ENCODE assay signal across 1 cellular context in genomic region chr10:97334370-97335175, GRCh38.
TF ChIP-seq lines count a peak whose summit lies in the region.

Gene FRAT2 (minus strand): TSS chr10:97334729. CDS start chr10:97334572, 157 bp downstream.

TF ChIP-seq in HEK293, 187 proteins besides CTCF, POLR2A, EP300 and RAD21 (continued from another document and continues in another):
- TF ChIP-seq HIC1 (tag by site-specific recombination; IDR thresholded peaks at IDR 0.05) (peak; percentile 87), SP2 (tag by site-specific recombination; IDR thresholded peaks at IDR 0.05) (peak; percentile 90), ZNF169 (tag by site-specific recombination; IDR thresholded peaks at IDR 0.05) (no peak), SCRT1 (tag by site-specific recombination; IDR thresholded peaks at IDR 0.05; ENCODE audit: borderline replicate concordance) (no peak), ZNF677 (tag by site-specific recombination; IDR thresholded peaks at IDR 0.05) (peak; percentile 5; the same call in 1 of the 2 replicates), ZBTB11 (tag by site-specific recombination; conservative IDR thresholded peaks at IDR 0.05; ENCODE audit: low read depth) (peak; percentile 40; the same call in 1 of the 2 replicates), KLF1 (tag by site-specific recombination; IDR thresholded peaks at IDR 0.05) (peak; percentile 94), ZNF626 (tag by site-specific recombination; IDR thresholded peaks at IDR 0.05) (no peak), ZSCAN4 (tag by site-specific recombination; IDR thresholded peaks at IDR 0.05) (no peak), ZNF175 (tag by site-specific recombination; IDR thresholded peaks at IDR 0.05) (no peak), KLF17 (tag by site-specific recombination; IDR thresholded peaks at IDR 0.05) (peak; percentile 99), ZNF146 (tag by site-specific recombination; IDR thresholded peaks at IDR 0.05) (peak; percentile 14; the same call in 1 of the 2 replicates), IKZF3 (tag by site-specific recombination; IDR thresholded peaks at IDR 0.05) (peak; percentile 56; the same call in 1 of the 2 replicates), ZBTB7A (tag by site-specific recombination; IDR thresholded peaks at IDR 0.05; ENCODE audit: low read depth) (peak; percentile 79; the same call in 1 of the 2 replicates), ZNF830 (tag by site-specific recombination; IDR thresholded peaks at IDR 0.05; ENCODE audit: low read depth) (no peak), ZNF37A (tag by site-specific recombination; IDR thresholded peaks at IDR 0.05) (no peak), ZBTB6 (tag by site-specific recombination; IDR thresholded peaks at IDR 0.05) (peak; percentile 93), ZNF785 (tag by site-specific recombination; IDR thresholded peaks at IDR 0.05) (no peak), ZNF610 (tag by site-specific recombination; IDR thresholded peaks at IDR 0.05; ENCODE audit: borderline replicate concordance) (peak; percentile 83), ZNF335 (tag by site-specific recombination; conservative IDR thresholded peaks at IDR 0.05) (peak; percentile 95), ZFP69B (tag by site-specific recombination; IDR thresholded peaks at IDR 0.05) (peak; percentile 78; the same call in 1 of the 2 replicates), TRIM28 (IDR thresholded peaks at IDR 0.05; ENCODE audit: borderline replicate concordance, low read length) (no peak), KLF16 (tag by site-specific recombination; IDR thresholded peaks at IDR 0.05) (peak; percentile 99), ZNF639 (tag by site-specific recombination; IDR thresholded peaks at IDR 0.05) (peak; percentile 84; the same call in 1 of the 2 replicates), MEIS1 (CRISPR knock-in tag; IDR thresholded peaks at IDR 0.05; ENCODE audit: borderline replicate concordance) (no peak), ZNF513 (tag by site-specific recombination; IDR thresholded peaks at IDR 0.05) (peak; percentile 95), OVOL3 (tag by site-specific recombination; IDR thresholded peaks at IDR 0.05) (peak; percentile 51; the same call in 1 of the 2 replicates), SETDB1 (IDR thresholded peaks at IDR 0.05; ENCODE audit: insufficient read length, low read length) (no peak), KLF8 (tag by site-specific recombination; IDR thresholded peaks at IDR 0.05) (peak; percentile 100), ZNF510 (tag by site-specific recombination; IDR thresholded peaks at IDR 0.05; ENCODE audit: insufficient replicate concordance) (no peak), ZNF174 (tag by site-specific recombination; IDR thresholded peaks at IDR 0.05) (no peak), ZSCAN5A (tag by site-specific recombination; IDR thresholded peaks at IDR 0.05) (peak; percentile 19; the same call in 1 of the 2 replicates), ZNF155 (tag by site-specific recombination; IDR thresholded peaks at IDR 0.05) (no peak), ZNF621 (tag by site-specific recombination; IDR thresholded peaks at IDR 0.05) (no peak), PRDM1 (tag by site-specific recombination; IDR thresholded peaks at IDR 0.05) (0 out of 2 replicates have a peak, but pooled peaks have one; percentile 20), ZNF843 (tag by site-specific recombination; IDR thresholded peaks at IDR 0.05) (peak; percentile 81), ZNF747 (tag by site-specific recombination; IDR thresholded peaks at IDR 0.05) (no peak), INSM2 (tag by site-specific recombination; IDR thresholded peaks at IDR 0.05) (peak; percentile 86), ZBTB20 (tag by site-specific recombination; IDR thresholded peaks at IDR 0.05) (peak; percentile 72; the same call in 1 of the 2 replicates), ZNF157 (tag by site-specific recombination; IDR thresholded peaks at IDR 0.05) (no peak), ZNF561 (tag by site-specific recombination; IDR thresholded peaks at IDR 0.05; ENCODE audit: borderline replicate concordance) (peak; percentile 59; the same call in 1 of the 2 replicates), ZNF76 (tag by site-specific recombination; IDR thresholded peaks at IDR 0.05; ENCODE audit: borderline replicate concordance, low read depth) (peak; percentile 75; the same call in 1 of the 2 replicates), ZNF324 (tag by site-specific recombination; IDR thresholded peaks at IDR 0.05) (peak; percentile 98), ZNF660 (tag by site-specific recombination; IDR thresholded peaks at IDR 0.05) (no peak; the same call in 1 of the 2 replicates), ZBTB17 (tag by site-specific recombination; IDR thresholded peaks at IDR 0.05) (peak; percentile 87), ZNF560 (tag by site-specific recombination; IDR thresholded peaks at IDR 0.05; ENCODE audit: borderline replicate concordance) (no peak), ZNF350 (tag by site-specific recombination; IDR thresholded peaks at IDR 0.05) (no peak), ZSCAN18 (tag by site-specific recombination; IDR thresholded peaks at IDR 0.05) (no peak; the same call in 1 of the 2 replicates)
